In the genomic region with DNA sequence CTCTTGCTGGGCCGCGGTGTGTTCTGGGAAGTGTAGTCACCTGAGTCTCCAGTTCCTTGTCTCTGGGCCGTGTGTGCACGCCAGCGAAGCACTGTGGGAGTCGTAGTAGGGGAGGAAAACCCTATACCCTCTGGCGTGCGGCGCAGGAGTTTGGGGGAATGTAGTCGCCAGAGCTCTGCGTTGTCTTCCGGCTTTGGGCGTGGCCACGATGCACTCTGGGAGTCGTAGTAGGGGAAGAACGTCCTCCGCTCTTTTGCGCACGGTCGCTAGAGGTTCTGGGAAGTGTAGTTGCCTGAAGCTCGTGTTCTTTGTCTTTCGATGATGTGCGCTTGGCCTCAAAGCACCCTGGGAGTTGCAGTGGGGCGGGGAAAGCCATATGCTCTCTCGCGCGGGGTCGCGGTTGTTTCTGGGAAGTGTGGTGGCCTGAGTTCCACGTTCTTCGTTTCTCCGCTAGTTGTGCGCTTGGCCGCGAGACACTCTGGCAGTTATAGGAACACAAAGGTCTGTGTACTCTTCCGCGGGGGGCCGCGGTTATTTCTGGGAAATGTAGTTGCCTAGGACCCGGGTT, we compare ENCODE assay signal across 8 cellular contexts. TPM values are rescaled to one million over a fixed set of nuclear protein-coding genes. Genes with fewer than 3 reads are reported as not detected.
DNase-seq lines count a peak whose midpoint lies in the region; ATAC-seq, FAIRE-seq and TF ChIP-seq lines count a peak whose summit lies in the region.

No MANE protein-coding gene starts in this region.

- H3K4me3 ChIP-seq in right atrium auricular region (peak overlapping the region; percentile 76 to 93), prostate gland (peak overlapping the region; percentile 68 to 86)

- DNase-seq in GM12891 (ENCODE audit: insufficient read length, low spot score) (peak; percentile 50), NCI-H146 (lab: John Stamatoyannopoulos, UW) (peak; percentile 99), T-helper 1 cell (peak; percentile 90 to 99 (median 96)), right atrium auricular region (ENCODE audit: low spot score) (peak; percentile 98), prostate gland (ENCODE audit: low spot score) (peak; percentile 98), urothelium cell line (ENCODE audit: low spot score) (peak; percentile 91)

- H3K9me3 ChIP-seq in right atrium auricular region (peaks cover 11 to 84% of the 10 kb centered on the region in 2 donors), prostate gland (peaks cover 4% of the 10 kb centered on the region)

- 0% methylated on average over 40 of the region's 40 CpGs for WGBS in prostate gland

- H3K36me3 ChIP-seq in right atrium auricular region (peaks cover 32% of the 10 kb centered on the region), prostate gland (peaks cover under 1 to 24% of the 10 kb centered on the region in 2 donors)

- intact Hi-C loops in prostate gland (cut with DNase I): loop anchor here (2.0 to 5.0 kb wide), 3 partner anchors 43 to 93 kb away; partner anchors contain the start of genes ZNF10, ZNF26, ZNF84 and ZNF891

- TF ChIP-seq CTCF in right atrium auricular region (IDR thresholded peaks at IDR 0.05): no peak
- TF ChIP-seq CTCF in prostate gland (IDR thresholded peaks at IDR 0.05): peak in 1 of 4 experiments; percentile 14

- H3K27me3 ChIP-seq in right atrium auricular region (no peaks in the 10 kb centered on the region), prostate gland (replicated peaks; ENCODE audit: insufficient read depth) (no peaks in the 10 kb centered on the region)

- H3K4me1 ChIP-seq in right atrium auricular region: peaks cover 0 to 12% of the 10 kb centered on the region in 2 donors
- no peaks in the 10 kb centered on the region for H3K4me1 ChIP-seq in prostate gland (replicated peaks)

- FAIRE-seq in GM12891 (lab: Jason Lieb, UNC) (peak; percentile 98), urothelium cell line (lab: Jason Lieb, UNC) (peak; percentile 5)

- ATAC-seq in HG02798 (IDR thresholded peaks at IDR 0.05; ENCODE audit: poor library complexity, unreplicated experiment): peak; percentile 81

- TF ChIP-seq POLR2A in GM12891 (IDR thresholded peaks at IDR 0.05; ENCODE audit: low read depth, low read length): no peak
- peak; percentile 43 for TF ChIP-seq POLR2A in prostate gland (IDR thresholded peaks at IDR 0.05)

- H3K27ac ChIP-seq in angular gyrus (ENCODE audit: low read depth, low read length) (peak overlapping the region; percentile 98), right atrium auricular region (peak overlapping the region; percentile 96 to 98), prostate gland (peak overlapping the region; percentile 97 to 98)

TF ChIP-seq in GM12891, 5 proteins besides CTCF, POLR2A, EP300 and RAD21:
- TF ChIP-seq PAX5 (IDR thresholded peaks at IDR 0.05; ENCODE audit: insufficient read depth, low read length, severe bottlenecking): no peak
- no peak for TF ChIP-seq POU2F2 (IDR thresholded peaks at IDR 0.05; ENCODE audit: low read depth, low read length)
- TF ChIP-seq SPI1 (IDR thresholded peaks at IDR 0.05; ENCODE audit: low read depth, low read length): peak; percentile 42; the same call in 1 of the 2 replicates
- peak; percentile 62; the same call in 1 of the 2 replicates for TF ChIP-seq POLR2AphosphoS5 (IDR thresholded peaks at IDR 0.05; ENCODE audit: low read depth, low read length)
- TF ChIP-seq TAF1 (IDR thresholded peaks at IDR 0.05; ENCODE audit: low read depth, low read length): 0 out of 2 replicates have a peak, but pooled peaks have one; percentile 8

RNA-seq across cellular contexts. Expression of gene ZNF140, which starts 0.6 kb away (rescaled TPM):
- 6.9 TPM for polyA plus RNA-seq in GM12891 (2012; ENCODE audit: low read depth, missing spikeins)
- total RNA-seq in right atrium auricular region (1 to 10 TPM; 6.1 TPM), prostate gland (10 to 100 TPM; 18.2 to 23.7 TPM)

RNA-seq across cellular contexts. Expression of gene ZNF84, which starts 42.8 kb away (rescaled TPM):
- 9.1 TPM for polyA plus RNA-seq in GM12891 (2012; ENCODE audit: low read depth, missing spikeins)
- total RNA-seq in right atrium auricular region: 10 to 100 TPM in 1 of 2 donors, 1 to 10 TPM in 1; 8.5 to 10.1 TPM
- 10 to 100 TPM; 22.2 to 52.0 TPM for total RNA-seq in prostate gland

RNA-seq across cellular contexts. Expression of gene ZNF891, which starts 49.9 kb away (rescaled TPM):
- 0.23 TPM for polyA plus RNA-seq in GM12891 (2012; ENCODE audit: low read depth, missing spikeins)
- total RNA-seq in right atrium auricular region: 1 to 10 TPM in 1 of 2 donors, under 1 TPM in 1; 0.82 to 1.1 TPM
- 1 to 10 TPM; 1.9 to 3.0 TPM for total RNA-seq in prostate gland

RNA-seq across cellular contexts. Expression of gene ZNF10, which starts 50.3 kb away (rescaled TPM):
- polyA plus RNA-seq in GM12891 (2012; ENCODE audit: low read depth, missing spikeins): 3.3 TPM
- total RNA-seq in right atrium auricular region: 1 to 10 TPM; 6.8 to 9.8 TPM
- 10 to 100 TPM; 11.6 to 20.3 TPM for total RNA-seq in prostate gland

Comparison
In these comparisons a context has a peak if more than half of its experiments do, and no peak if none do; other contexts are left out.
1. Peak in every context shown above with its lines: DNase-seq, ATAC-seq, H3K4me3 ChIP-seq and H3K27ac ChIP-seq.